ENCODE assay signal across 8 cellular contexts in the genomic region with DNA sequence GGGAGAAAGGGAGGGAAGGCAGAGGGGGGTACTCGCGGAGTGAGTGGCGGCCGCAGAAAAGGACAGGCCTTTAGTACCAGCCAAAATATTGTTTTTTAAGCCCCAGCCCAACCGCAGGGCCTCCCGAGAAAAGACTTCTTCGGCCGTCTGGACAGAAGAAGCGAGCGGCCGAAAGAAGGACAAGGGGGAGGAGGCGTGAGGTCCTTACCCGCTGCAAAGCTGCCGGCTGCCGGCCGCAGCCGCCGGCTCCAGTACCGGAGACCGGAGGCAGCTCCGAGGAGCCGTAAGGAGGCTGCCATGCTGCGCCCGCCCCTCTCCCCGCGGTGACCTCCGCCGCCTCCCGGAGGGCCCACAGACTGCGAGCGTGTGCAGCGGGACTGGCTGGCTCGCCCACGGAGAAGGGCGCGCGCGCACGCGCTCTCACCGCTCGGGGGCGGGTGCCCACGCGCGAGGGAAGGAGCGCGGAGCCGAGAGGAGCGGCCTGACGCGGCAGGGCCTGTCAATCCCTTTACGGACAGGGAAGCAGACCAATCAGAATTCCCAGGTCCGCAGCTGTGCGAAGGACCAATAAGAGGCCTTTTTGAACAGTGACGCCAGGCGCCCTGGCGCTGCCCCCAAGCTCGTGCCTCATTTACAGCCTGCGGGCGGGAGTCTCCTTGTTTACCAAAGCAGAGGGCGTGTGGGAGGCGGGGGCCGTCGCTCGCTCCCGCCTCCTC. TPM values are rescaled to one million over a fixed set of nuclear protein-coding genes. Genes with fewer than 3 reads are reported as not detected.
DNase-seq lines count a peak whose midpoint lies in the region; ATAC-seq and FAIRE-seq lines count a peak whose summit lies in the region.

A gene (minus strand): TSS at position 394 of the 716 bp plus-strand sequence. CDS start 95 bp downstream, at position 299.

- FAIRE-seq in RCC 7860 (lab: Jason Lieb, UNC), result peak; percentile 84

- no peaks in the 10 kb centered on the region for H3K36me3 Mint-ChIP-seq in activated T-cell treated with anti-CD3 and anti-CD28 coated beads, Interleukin-2, amount 50 U/mL, for 72 hours (ENCODE audit: insufficient read depth in 2 of 2)

- H3K27ac ChIP-seq in KOPT-K1 (ENCODE audit: low read depth, low read length, poor library complexity, severe bottlenecking) (peak within 1 kb of the TSS; percentile 68), muscle layer of colon (ENCODE audit: low read depth, low read length) (peak within 1 kb of the TSS; percentile 89)

- no peaks in the 10 kb centered on the region for H3K27me3 Mint-ChIP-seq in activated T-cell treated with anti-CD3 and anti-CD28 coated beads, Interleukin-2, amount 50 U/mL, for 72 hours (ENCODE audit: low read depth)

- peak within 1 kb of the TSS; percentile 80 to 83 for H3K4me3 Mint-ChIP-seq in activated T-cell treated with anti-CD3 and anti-CD28 coated beads, Interleukin-2, amount 50 U/mL, for 72 hours

- H3K27ac Mint-ChIP-seq in activated T-cell treated with anti-CD3 and anti-CD28 coated beads, Interleukin-2, amount 50 U/mL, for 72 hours, result peak within 1 kb of the TSS; percentile 63

- H3K27me3 ChIP-seq in muscle layer of colon (ENCODE audit: control insufficient read depth in 1 of 2, insufficient read depth in 2 of 2, low read length in 2 of 2), result no peaks in the 10 kb centered on the region

- peaks cover 16% of the 10 kb centered on the region for H3K4me1 Mint-ChIP-seq in activated T-cell treated with anti-CD3 and anti-CD28 coated beads, Interleukin-2, amount 50 U/mL, for 72 hours (ENCODE audit: low read depth)

- peak within 1 kb of the TSS; percentile 59 to 90 for H3K4me3 ChIP-seq in muscle layer of colon (ENCODE audit: low read depth in 1 of 2, low read length in 2 of 2)

- no peaks in the 10 kb centered on the region for H3K9me3 ChIP-seq in KOPT-K1 (ENCODE audit: insufficient read depth, low read length, poor library complexity, severe bottlenecking)
- H3K9me3 ChIP-seq in muscle layer of colon (ENCODE audit: low read length), result no peaks in the 10 kb centered on the region

- no peaks in the 10 kb centered on the region for H3K9me3 Mint-ChIP-seq in activated T-cell treated with anti-CD3 and anti-CD28 coated beads, Interleukin-2, amount 50 U/mL, for 72 hours

- H3K9ac ChIP-seq in muscle layer of colon (ENCODE audit: low read length), result peak within 1 kb of the TSS; percentile 96

- H3K36me3 ChIP-seq in KOPT-K1 (ENCODE audit: insufficient read depth, low read length) (no peaks in the 10 kb centered on the region), muscle layer of colon (ENCODE audit: insufficient read depth, low read length) (no peaks in the 10 kb centered on the region)

- H3K4me1 ChIP-seq in muscle layer of colon (ENCODE audit: insufficient read depth, low read length), result peaks cover 4% of the 10 kb centered on the region

- peak; percentile 98 for DNase-seq in DMS79 treated with DMSO at 0.1 percent for 48 hours (lab: John Stamatoyannopoulos, UW)
- DNase-seq in RCC 7860 (ENCODE audit: low spot score), result peak; percentile 99
- DNase-seq in activated T-cell treated with anti-CD3 and anti-CD28 coated beads, Interleukin-2, amount 50 U/mL, for 72 hours, result peak; percentile 93 to 95
- DNase-seq in stimulated activated CD8-positive, alpha-beta memory T cell treated with anti-CD3 and anti-CD28 coated beads, Interleukin-7, amount 100 ng/mL, for 24 hours (ENCODE audit: low read depth), result peak; percentile 80

- ATAC-seq in GM21786 (IDR thresholded peaks at IDR 0.05; ENCODE audit: unreplicated experiment) (peak; percentile 100), esophagus mucosa (peak; percentile 100)
- ATAC-seq in activated T-cell treated with anti-CD3 and anti-CD28 coated beads, Interleukin-2, amount 50 U/mL, for 72 hours (replicated peaks in 1 of 2), result peak; percentile 98 to 99

RNA-seq across cellular contexts. Expression of the gene that starts here (rescaled TPM):
- 10 to 100 TPM; 18.2 to 20.0 TPM for total RNA-seq in activated T-cell treated with anti-CD3 and anti-CD28 coated beads, Interleukin-2, amount 50 U/mL, for 72 hours
- total RNA-seq in esophagus mucosa, result 9.8 TPM

Comparison
In these comparisons a context has a peak if more than half of its experiments do, and no peak if none do; other contexts are left out.
1. Peak in every context shown above with its lines: DNase-seq, ATAC-seq, H3K4me3 ChIP-seq and H3K27ac ChIP-seq.